In genomic region chr3:192042116-192042515, GRCh38 we compare ENCODE assay signal across 9 cellular contexts.
A peak's percentile ranks its signal among the peaks of the same experiment; 100 is the strongest.
DNase-seq lines count a peak whose midpoint lies in the region; ATAC-seq and TF ChIP-seq lines count a peak whose summit lies in the region.
"Had no signal": no experiment of that assay in that cellular context is flagged by ENCODE, and none has a peak within 500 bp of the region (broad histone marks: within the 10 kb centered on the region; RNA-seq: fewer than 3 reads in every experiment).

No MANE protein-coding gene starts in this region.

- DNase-seq in GM13977 (ENCODE audit: low spot score) = peak; percentile 40
- DNase-seq in mucosa of gallbladder (ENCODE audit: low spot score) = no peak
- DNase-seq in T-helper 1 cell = no peak
- DNase-seq in HuH-7 (ENCODE audit: low spot score) = no peak
- no peak for DNase-seq in A172 (ENCODE audit: low spot score)
- DNase-seq: activated CD8-positive, alpha-beta memory T cell treated with anti-CD3 and anti-CD28 coated beads, Interleukin-2, amount 10 ng/mL, durations not matched to agents 7 days and 5 days had no signal

- no peak for TF ChIP-seq CTCF in GM13977 (IDR thresholded peaks at IDR 0.05; ENCODE audit: extremely low read depth, insufficient read depth, missing control alignments)

- ATAC-seq in GM19452 (IDR thresholded peaks at IDR 0.05; ENCODE audit: unreplicated experiment) (peak; percentile 94), HG02885 (IDR thresholded peaks at IDR 0.05; ENCODE audit: poor library complexity, unreplicated experiment) (peak; percentile 98), HG03575 (IDR thresholded peaks at IDR 0.05; ENCODE audit: extremely low read depth, insufficient number of reproducible peaks, low FRiP score, unreplicated experiment) (peak; percentile 99)
- ATAC-seq: activated CD8-positive, alpha-beta memory T cell treated with anti-CD3 and anti-CD28 coated beads, Interleukin-2, amount 10 ng/mL, durations not matched to agents 7 days and 5 days had no signal

- in situ Hi-C loops in GM13977 (cut with MboI; ENCODE audit: low pct_unique_long_range_greater_than_20kb, low sequenced_read_pairs, unreplicated experiment) = no loop called here
